Comparison of ENCODE assay signal across 34 cellular contexts in the genomic region with DNA sequence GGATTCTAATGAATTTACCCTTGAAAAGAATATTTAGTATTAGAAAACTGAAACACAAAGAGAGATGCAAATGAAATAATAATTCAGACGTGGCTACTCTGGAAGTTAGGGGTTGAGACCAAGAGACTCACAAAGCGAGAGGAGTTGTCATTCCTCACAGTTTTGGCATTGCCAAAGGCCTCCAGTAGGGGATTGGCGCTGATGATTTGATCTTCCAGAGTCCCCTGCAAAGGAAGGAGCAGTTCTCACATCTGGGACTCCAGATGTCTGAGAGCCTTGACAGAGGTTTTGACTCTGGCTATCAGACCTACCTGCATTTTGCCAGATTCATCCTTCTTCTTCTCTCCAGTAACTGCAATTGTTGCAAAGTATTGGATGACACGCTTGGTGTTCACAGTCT. TPM values are rescaled to one million over a fixed set of nuclear protein-coding genes. Genes with fewer than 3 reads are reported as not detected.
"Had no signal": no experiment of that assay in that cellular context is flagged by ENCODE, and none has a peak within 500 bp of the region (broad histone marks: within the 10 kb centered on the region; RNA-seq: fewer than 3 reads in every experiment).

No MANE protein-coding gene starts in this region.

- H3K27me3 ChIP-seq: esophagus squamous epithelium, heart right ventricle, right atrium auricular region, spleen, testis, tibial artery, upper lobe of right lung, uterus had no signal

- H3K27ac Mint-ChIP-seq: immature natural killer cell; natural killer cell; progenitor cell of endocrine pancreas; stimulated activated memory B cell treated with anti-CD40 and anti-IgM and Interleukin-4, amounts not matched to agents 10 μg/mL and 1 μg/mL and 100 μg/mL, for 72 hours had no signal

- H3K36me3 Mint-ChIP-seq: immature natural killer cell; natural killer cell; stimulated activated memory B cell treated with anti-CD40 and anti-IgM and Interleukin-4, amounts not matched to agents 10 μg/mL and 1 μg/mL and 100 μg/mL, for 72 hours had no signal

- H3K4me3 ChIP-seq: coronary artery, esophagus squamous epithelium, heart right ventricle, lower lobe of right lung, right atrium auricular region, skin epidermis, spleen, testis, tibial artery, upper lobe of right lung, uterus had no signal

- H3K27me3 Mint-ChIP-seq: stimulated activated memory B cell treated with anti-CD40 and anti-IgM and Interleukin-4, amounts not matched to agents 10 μg/mL and 1 μg/mL and 100 μg/mL, for 72 hours had no signal

- H3K9me3 Mint-ChIP-seq: natural killer cell; neural crest cell; stimulated activated memory B cell treated with anti-CD40 and anti-IgM and Interleukin-4, amounts not matched to agents 10 μg/mL and 1 μg/mL and 100 μg/mL, for 72 hours had no signal

- H3K4me1 Mint-ChIP-seq: immature natural killer cell; natural killer cell; neural crest cell; stimulated activated memory B cell treated with anti-CD40 and anti-IgM and Interleukin-4, amounts not matched to agents 10 μg/mL and 1 μg/mL and 100 μg/mL, for 72 hours had no signal

- ATAC-seq: heart right ventricle; left colon; left ventricle myocardium superior; lower lobe of right lung; natural killer cell; sciatic nerve; stimulated activated memory B cell treated with anti-CD40 and anti-IgM and Interleukin-4, amounts not matched to agents 10 μg/mL and 1 μg/mL and 100 μg/mL, for 72 hours; stimulated activated naive CD8-positive, alpha-beta T cell treated with anti-CD3 and anti-CD28 coated beads, Interleukin-15, Interleukin-2, amounts not matched to agents 100 U/mL and 50 U/mL, for 24 hours; upper lobe of right lung had no signal

- H2AFZ ChIP-seq: parathyroid adenoma had no signal

- H3K9ac ChIP-seq: parathyroid adenoma had no signal

- DNase-seq: dermis blood vessel endothelial cell; effector memory CD4-positive, alpha-beta T cell; erythroblast; esophagus squamous epithelium; foreskin melanocyte; glutamatergic neuron; heart right ventricle; hippocampal formation; immature natural killer cell; islet precursor cell; kidney glomerular epithelial cell; left colon; left ventricle myocardium superior; lower lobe of right lung; natural killer cell; spleen; stimulated activated CD4-positive, alpha-beta T cell treated with anti-CD3 and anti-CD28 coated beads, Interleukin-4, amount 100 ng/mL, for 4 hours; stimulated activated naive CD8-positive, alpha-beta T cell treated with anti-CD3 and anti-CD28 coated beads, Interleukin-15, Interleukin-2, amounts not matched to agents 100 U/mL and 50 U/mL, for 24 hours; substantia nigra; testis; tibial artery; upper lobe of right lung; uterus had no signal

- H3K36me3 ChIP-seq: esophagus squamous epithelium, heart right ventricle, lower lobe of right lung, neutrophil, right atrium auricular region, spleen, tibial artery, upper lobe of right lung, uterus had no signal

- H3K79me2 ChIP-seq: parathyroid adenoma had no signal

- H3K9me3 ChIP-seq: esophagus squamous epithelium, heart right ventricle, lower lobe of right lung, neutrophil, right atrium auricular region, spleen, testis, tibial artery, upper lobe of right lung, uterus had no signal

- H3K27ac ChIP-seq: coronary artery, esophagus squamous epithelium, heart right ventricle, lower lobe of right lung, neutrophil, parathyroid adenoma, right atrium auricular region, skin epidermis, spleen, testis, tibial artery, upper lobe of right lung, uterus had no signal

- H3K4me1 ChIP-seq: esophagus squamous epithelium, heart right ventricle, lower lobe of right lung, right atrium auricular region, spleen, testis, tibial artery, upper lobe of right lung, uterus had no signal

- H3K4me3 Mint-ChIP-seq: immature natural killer cell; natural killer cell; neural crest cell; stimulated activated memory B cell treated with anti-CD40 and anti-IgM and Interleukin-4, amounts not matched to agents 10 μg/mL and 1 μg/mL and 100 μg/mL, for 72 hours had no signal

RNA-seq across cellular contexts. Expression of gene MYH8, which starts 6.6 kb away (rescaled TPM):
- total RNA-seq: dermis blood vessel endothelial cell, esophagus squamous epithelium, heart right ventricle, left colon, left ventricle myocardium superior, lower lobe of right lung, mononuclear cell, natural killer cell, neural crest cell, omental fat pad, progenitor cell of endocrine pancreas, right atrium auricular region, sciatic nerve, upper lobe of right lung, uterus had no signal
- polyA plus RNA-seq: heart right ventricle, immature natural killer cell had no signal

RNA-seq across cellular contexts. Expression of gene MYH13, which starts 42.4 kb away (rescaled TPM):
- total RNA-seq: dermis blood vessel endothelial cell, heart right ventricle, left ventricle myocardium superior, lower lobe of right lung, mononuclear cell, natural killer cell, neural crest cell, omental fat pad, progenitor cell of endocrine pancreas, right atrium auricular region, sciatic nerve, upper lobe of right lung, uterus had no signal
- polyA plus RNA-seq: heart right ventricle, immature natural killer cell had no signal

RNA-seq across cellular contexts. Expression of gene MYH4, which starts 54.2 kb away (rescaled TPM):
- total RNA-seq: dermis blood vessel endothelial cell, esophagus squamous epithelium, heart right ventricle, left colon, left ventricle myocardium superior, lower lobe of right lung, mononuclear cell, natural killer cell, neural crest cell, omental fat pad, progenitor cell of endocrine pancreas, right atrium auricular region, sciatic nerve, spleen, upper lobe of right lung, uterus had no signal
- polyA plus RNA-seq: heart right ventricle, immature natural killer cell, spleen had no signal
